In genomic region chr18:37385846-37386435, GRCh38 we compare ENCODE assay signal across 8 cellular contexts.
DNase-seq lines count a peak whose midpoint lies in the region; ATAC-seq and TF ChIP-seq lines count a peak whose summit lies in the region.

No MANE protein-coding gene starts in this region.

- TF ChIP-seq POLR2A in IMR-90 (IDR thresholded peaks at IDR 0.05; ENCODE audit: low read depth, low read length), result no peak

- no peak overlapping the region for H2BK5ac ChIP-seq in IMR-90 (ENCODE audit: low read depth, low read length, poor library complexity, severe bottlenecking)

- ATAC-seq in IMR-90 (ENCODE audit: low read depth) (peak; percentile 40), RWPE2 (ENCODE audit: low read depth) (no peak), foreskin keratinocyte (no peak), thoracic aorta (ENCODE audit: insufficient number of reproducible peaks, low FRiP score, low read depth) (no peak), GM21390 (IDR thresholded peaks at IDR 0.05; ENCODE audit: unreplicated experiment) (no peak)
- ATAC-seq in activated CD4-positive, CD25-positive, alpha-beta regulatory T cell treated with anti-CD3 and anti-CD28 coated beads, Interleukin-2, amount 50 U/mL, for 24 hours, result no peak

- H2AK9ac ChIP-seq in IMR-90 (replicated peaks; ENCODE audit: low read depth, low read length, poor library complexity), result no peak overlapping the region

- H2BK120ac ChIP-seq in IMR-90 (ENCODE audit: low read depth, low read length), result no peak overlapping the region

- H3K4me1 ChIP-seq in IMR-90 (ENCODE audit: control insufficient read depth, insufficient read depth, low read length) (no peaks in the 10 kb centered on the region), RWPE2 (ENCODE audit: insufficient read depth, poor library complexity, severe bottlenecking) (no peaks in the 10 kb centered on the region), foreskin keratinocyte (no peaks in the 10 kb centered on the region), thoracic aorta (ENCODE audit: control insufficient read depth in 1 of 2, low read depth in 2 of 2) (no peaks in the 10 kb centered on the region)

- H3K4me3 ChIP-seq in IMR-90 (ENCODE audit: insufficient read depth, low read depth, low read length) (no peak overlapping the region), RWPE2 (ENCODE audit: severe bottlenecking) (no peak overlapping the region), thoracic aorta (no peak overlapping the region)

- no peak overlapping the region for H3K18ac ChIP-seq in IMR-90 (ENCODE audit: low read depth, low read length)

- dilution Hi-C loops in IMR-90 (cut with HindIII; ENCODE audit: low sequenced_read_pairs, unreplicated experiment), result no loop called here

- TF ChIP-seq CTCF in IMR-90 (conservative IDR thresholded peaks at IDR 0.05; ENCODE audit: low read depth, low read length) (peak; percentile 86), RWPE2 (IDR thresholded peaks at IDR 0.05; ENCODE audit: poor library complexity, severe bottlenecking) (peak; percentile 89), foreskin keratinocyte (conservative IDR thresholded peaks at IDR 0.05) (peak; percentile 85), thoracic aorta (IDR thresholded peaks at IDR 0.05) (peak; percentile 59)

- H3K36me3 ChIP-seq in IMR-90 (ENCODE audit: control insufficient read depth, insufficient read depth, low read length) (no peaks in the 10 kb centered on the region), RWPE2 (ENCODE audit: low read depth) (no peaks in the 10 kb centered on the region), thoracic aorta (no peaks in the 10 kb centered on the region)

- H3K4ac ChIP-seq in IMR-90 (ENCODE audit: low read depth, low read length), result no peak overlapping the region

- H3K56ac ChIP-seq in IMR-90 (ENCODE audit: extremely low read depth, insufficient read depth, low read length), result no peak overlapping the region

- H4K5ac ChIP-seq in IMR-90 (ENCODE audit: low read depth, low read length), result no peak overlapping the region

- CTCF ChIA-PET in IMR-90 (lab: Yijun Ruan, JAX), result no interaction called here

- no peak overlapping the region for H3K4me2 ChIP-seq in IMR-90 (ENCODE audit: low read depth, low read length)

- TF ChIP-seq RAD21 in IMR-90 (IDR thresholded peaks at IDR 0.05; ENCODE audit: low read length), result peak; percentile 89

- H3K14ac ChIP-seq in IMR-90 (replicated peaks; ENCODE audit: low read depth, low read length), result no peak overlapping the region

- H4K20me1 ChIP-seq in IMR-90 (ENCODE audit: insufficient read depth, low read length), result no peaks in the 10 kb centered on the region

- no peaks in the 10 kb centered on the region for H3K9me1 ChIP-seq in IMR-90 (ENCODE audit: insufficient read depth, low read length)

- H3K27me3 ChIP-seq in IMR-90 (ENCODE audit: control insufficient read depth, insufficient read depth, low read length) (peaks cover 19% of the 10 kb centered on the region), RWPE2 (ENCODE audit: insufficient read depth, poor library complexity, severe bottlenecking) (peaks cover 2% of the 10 kb centered on the region), foreskin keratinocyte (no peaks in the 10 kb centered on the region), thoracic aorta (replicated peaks; ENCODE audit: insufficient read depth) (no peaks in the 10 kb centered on the region)

- no peak overlapping the region for H4K91ac ChIP-seq in IMR-90 (ENCODE audit: insufficient read depth, low read depth, low read length)

- BruUV-seq in IMR-90 (replicated peaks; lab: Mats Ljungman, UMichigan), result no TSS peak

- H3K79me1 ChIP-seq in IMR-90 (ENCODE audit: low read depth in 1 of 2, low read length in 2 of 2), result no peaks in the 10 kb centered on the region

- no peak overlapping the region for H2AK5ac ChIP-seq in IMR-90 (ENCODE audit: low read depth, low read length)

- H3K9me3 ChIP-seq in IMR-90 (ENCODE audit: control insufficient read depth, insufficient read depth, low read length) (peaks cover 9% of the 10 kb centered on the region; the same call in 1 of the 2 replicates), RWPE2 (ENCODE audit: severe bottlenecking) (no peaks in the 10 kb centered on the region), thoracic aorta (peaks cover 6% of the 10 kb centered on the region)

- H2AFZ ChIP-seq in IMR-90 (replicated peaks; ENCODE audit: low read length, poor library complexity), result no peak overlapping the region

- no peak overlapping the region for H2BK15ac ChIP-seq in IMR-90 (ENCODE audit: low read depth, low read length)

- POLR2A ChIA-PET in IMR-90 (lab: Charles Lee; ENCODE audit: unreplicated experiment), result no interaction called here

- no peak overlapping the region for H3K23ac ChIP-seq in IMR-90 (ENCODE audit: low read depth, low read length)

- no peak overlapping the region for H3K9ac ChIP-seq in IMR-90 (ENCODE audit: low read depth, low read length)

- intact Hi-C loops in IMR-90 (cut with micrococcal nuclease), result loop anchor here (1.0 to 2.0 kb wide), 3 partner anchors 59 to 152 kb away; no protein-coding TSS in a partner anchor

- DNase-seq in COLO668 (lab: John Stamatoyannopoulos, UW; ENCODE audit: unreplicated experiment), result peak; percentile 23
- peak; percentile 37 for DNase-seq in IMR-90
- no peak for DNase-seq in RWPE2 (ENCODE audit: low spot score)
- no peak for DNase-seq in foreskin keratinocyte
- DNase-seq in thoracic aorta (ENCODE audit: low spot score), result no peak
- DNase-seq in activated CD4-positive, CD25-positive, alpha-beta regulatory T cell treated with anti-CD3 and anti-CD28 coated beads, Interleukin-2, amount 50 U/mL, for 72 hours, result no peak

- no peak overlapping the region for H2BK20ac ChIP-seq in IMR-90 (ENCODE audit: low read depth, low read length)

- 91% methylated on average over 4 of the region's 5 CpGs; no CpG with 5 or more reads in 1 of the 2 experiments for WGBS in IMR-90 (ENCODE audit: extremely low coverage in 2 of 2, insufficient read length in 1 of 2), 2 experiments

- H3K27ac ChIP-seq in IMR-90 (ENCODE audit: insufficient read depth, low read length) (no peak overlapping the region), RWPE2 (ENCODE audit: poor library complexity, severe bottlenecking) (no peak overlapping the region), foreskin keratinocyte (no peak overlapping the region), thoracic aorta (no peak overlapping the region)

- H4K8ac ChIP-seq in IMR-90 (ENCODE audit: low read depth in 2 of 2, low read length in 2 of 2), result no peak overlapping the region

- in situ Hi-C loops in IMR-90 (cut with MboI; ENCODE audit: low sequenced_read_pairs), result loop anchor here (5.0 to 10.0 kb wide), 2 partner anchors 89 to 151 kb away; no protein-coding TSS in a partner anchor

TF ChIP-seq in IMR-90, 13 proteins besides CTCF, POLR2A, EP300 and RAD21:
- TF ChIP-seq SMC3 (IDR thresholded peaks at IDR 0.05; ENCODE audit: low read depth, low read length) (peak; percentile 85), RFX5 (IDR thresholded peaks at IDR 0.05; ENCODE audit: low read depth, low read length) (no peak), CEBPB (IDR thresholded peaks at IDR 0.05; ENCODE audit: low read depth, low read length) (no peak)

Comparison
In these comparisons a context has a peak if more than half of its experiments do, and no peak if none do; other contexts are left out.
1. DNase-seq: peak in COLO668 (single experiment) and IMR-90 (single experiment); none in RWPE2 (single experiment), foreskin keratinocyte (0 of 2), thoracic aorta (single experiment) and activated CD4-positive, CD25-positive, alpha-beta regulatory T cell treated with anti-CD3 and anti-CD28 coated beads, Interleukin-2, amount 50 U/mL, for 72 hours (single experiment).
2. Peak in every context shown above with its lines, with median percentiles within 50 percentile points of each other: CTCF ChIP-seq.